8 cellular contexts compared by ENCODE assay signal in genomic region chr9:137445275-137445807, GRCh38. TPM values are rescaled to one million over a fixed set of nuclear protein-coding genes. Genes with fewer than 3 reads are reported as not detected.
A peak's percentile ranks its signal among the peaks of the same experiment; 100 is the strongest.
DNase-seq lines count a peak whose midpoint lies in the region; ATAC-seq and TF ChIP-seq lines count a peak whose summit lies in the region.

No MANE protein-coding gene starts in this region.

- no peak overlapping the region for H2BK5ac ChIP-seq in mesenchymal stem cell (ENCODE audit: low read depth, low read length, poor library complexity, severe bottlenecking)

- no peaks in the 10 kb centered on the region for H3K9me3 ChIP-seq in mesenchymal stem cell (ENCODE audit: control insufficient read depth, low read length)

- no peak overlapping the region for H3K4me2 ChIP-seq in mesenchymal stem cell (ENCODE audit: low read length, poor library complexity, severe bottlenecking)

- no peak overlapping the region for H2BK120ac ChIP-seq in mesenchymal stem cell (ENCODE audit: low read depth, low read length)

- H2BK12ac ChIP-seq in mesenchymal stem cell (ENCODE audit: low read length in 2 of 2): no peak overlapping the region

- peaks cover 0 to 22% (median 0%) of the 10 kb centered on the region in 45 donors for H3K27me3 ChIP-seq in dorsolateral prefrontal cortex
- peaks cover 0 to 7% of the 10 kb centered on the region in 2 experiments for H3K27me3 ChIP-seq in mesenchymal stem cell (ENCODE audit: control insufficient read depth in 1 of 2, insufficient read depth in 1 of 2, low read length in 2 of 2)

- H3K36me3 ChIP-seq in mesenchymal stem cell (ENCODE audit: control insufficient read depth in 1 of 2, insufficient read depth in 2 of 2, low read depth in 1 of 2, low read length in 2 of 2): peaks cover 12 to 34% of the 10 kb centered on the region in 2 experiments

- no peak overlapping the region for H3K4ac ChIP-seq in mesenchymal stem cell (ENCODE audit: low read depth in 1 of 2, low read length in 2 of 2)

- no peaks in the 10 kb centered on the region for H3K79me1 ChIP-seq in mesenchymal stem cell (replicated peaks; ENCODE audit: low read length, poor library complexity, severe bottlenecking)

- H3K18ac ChIP-seq in mesenchymal stem cell (ENCODE audit: low read depth in 1 of 2, low read length in 2 of 2): no peak overlapping the region

- intact Hi-C loops in dorsolateral prefrontal cortex (cut with DNase I): no loop called here

- H3K9ac ChIP-seq in mesenchymal stem cell (ENCODE audit: low read length): peak overlapping the region; percentile 53

- no peak overlapping the region for H3K14ac ChIP-seq in mesenchymal stem cell (ENCODE audit: low read length in 2 of 2)

- H2BK15ac ChIP-seq in mesenchymal stem cell (ENCODE audit: low read depth, poor library complexity, severe bottlenecking): no peak overlapping the region

- H2AK5ac ChIP-seq in mesenchymal stem cell (ENCODE audit: low read length, severe bottlenecking): no peak overlapping the region

- peaks cover 16% of the 10 kb centered on the region for H3K4me1 ChIP-seq in mesenchymal stem cell (ENCODE audit: control insufficient read depth, insufficient read depth, low read depth, low read length)

- no peak overlapping the region for H4K91ac ChIP-seq in mesenchymal stem cell (ENCODE audit: low read length)

- H2AFZ ChIP-seq in mesenchymal stem cell (ENCODE audit: low read depth, low read length): no peak overlapping the region

- TF ChIP-seq CTCF in dorsolateral prefrontal cortex (IDR thresholded peaks at IDR 0.05 in 54 of 56, conservative IDR thresholded peaks at IDR 0.05 in 2 of 56; ENCODE audit: low read depth in 1 of 56, partially characterized antibody in 56 of 56): peak; percentile 50 to 89 (median 78)

- 34% methylated on average over 13 of the region's 14 CpGs for WGBS in mesenchymal stem cell

- no peak overlapping the region for H3K23ac ChIP-seq in mesenchymal stem cell (ENCODE audit: low read length in 2 of 2)

- ATAC-seq in HG02870 (IDR thresholded peaks at IDR 0.05; ENCODE audit: unreplicated experiment) (peak; percentile 73), HG02623 (IDR thresholded peaks at IDR 0.05; ENCODE audit: unreplicated experiment) (no peak)

- DNase-seq in EH (ENCODE audit: low read depth) (peak; percentile 80), NCI-H69 (lab: John Stamatoyannopoulos, UW) (peak; percentile 83), dorsolateral prefrontal cortex (peak in 9 of 10 donors; percentile 63 to 83 (median 77)), mesenchymal stem cell (peak; percentile 81)
- peak; percentile 85 to 91 for DNase-seq in activated CD4-positive, alpha-beta T cell treated with anti-CD3 and anti-CD28 coated beads, Interleukin-2, amount 50 U/mL, for 4 hours
- DNase-seq in stimulated activated CD8-positive, alpha-beta memory T cell treated with anti-CD3 and anti-CD28 coated beads, Interleukin-2, amount 100 ng/mL, for 1 hour (ENCODE audit: low read depth in 2 of 2): peak; percentile 60 to 73

- no peak overlapping the region for H4K8ac ChIP-seq in mesenchymal stem cell (ENCODE audit: low read length)

- no peak overlapping the region for H3K27ac ChIP-seq in dorsolateral prefrontal cortex
- H3K27ac ChIP-seq in mesenchymal stem cell (ENCODE audit: low read length, poor library complexity, severe bottlenecking): no peak overlapping the region

- no peak overlapping the region for H3K4me3 ChIP-seq in dorsolateral prefrontal cortex
- no peak overlapping the region for H3K4me3 ChIP-seq in mesenchymal stem cell (ENCODE audit: insufficient read depth in 1 of 2, low read depth in 1 of 2, low read length in 2 of 2)

RNA-seq across cellular contexts. Expression of gene ENTPD8, which starts 4.2 kb away (rescaled TPM):
- under 1 TPM in 5 of 120 experiments, not detected in 115; 0.18 to 0.43 (median 0.25) TPM for total RNA-seq in dorsolateral prefrontal cortex
- 0.01 TPM for polyA plus RNA-seq in mesenchymal stem cell (2013, experiment 1 of 2)
- 0.03 TPM for polyA plus RNA-seq in mesenchymal stem cell (2013, experiment 2 of 2)

RNA-seq across cellular contexts. Expression of gene NSMF, which starts 13.8 kb away (rescaled TPM):
- total RNA-seq in dorsolateral prefrontal cortex: 100 to 1,000 TPM; 113 to 445 (median 234) TPM
- polyA plus RNA-seq in mesenchymal stem cell (2013, experiment 1 of 2): 30.2 TPM
- polyA plus RNA-seq in mesenchymal stem cell (2013, experiment 2 of 2): 30.0 TPM

RNA-seq across cellular contexts. Expression of gene NOXA1, which starts 22.1 kb away (rescaled TPM):
- total RNA-seq in dorsolateral prefrontal cortex: 10 to 100 TPM in 110 of 120 experiments, 1 to 10 TPM in 10; 7.0 to 34.3 (median 16.0) TPM
- polyA plus RNA-seq in mesenchymal stem cell (2013, experiment 1 of 2): 0.21 TPM
- 0.14 TPM for polyA plus RNA-seq in mesenchymal stem cell (2013, experiment 2 of 2)

RNA-seq across cellular contexts. Expression of gene EXD3, which starts 22.4 kb away (rescaled TPM):
- total RNA-seq in dorsolateral prefrontal cortex: 10 to 100 TPM; 22.2 to 94.1 (median 36.5) TPM
- 7.1 TPM for polyA plus RNA-seq in mesenchymal stem cell (2013, experiment 1 of 2)
- 7.2 TPM for polyA plus RNA-seq in mesenchymal stem cell (2013, experiment 2 of 2)
